Comparison of ENCODE assay signal across 23 cellular contexts in the genomic region with DNA sequence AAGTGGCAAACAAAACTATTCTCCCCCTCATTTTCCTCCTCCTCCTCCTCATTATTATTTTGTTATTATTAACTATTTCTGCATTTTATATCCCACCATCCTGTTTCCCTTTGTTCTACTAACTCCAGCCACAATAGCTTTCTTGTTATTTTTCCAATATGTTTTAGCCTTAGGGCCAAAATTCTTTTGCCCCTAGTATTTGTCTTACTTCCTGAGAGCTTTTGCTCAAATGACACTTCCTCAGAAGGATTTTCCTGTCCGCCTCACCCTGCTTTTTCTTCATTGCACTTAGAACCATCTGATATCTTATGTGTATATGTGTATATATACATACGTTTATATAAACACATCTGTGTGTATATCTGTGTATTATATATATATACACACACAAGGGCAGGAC.
"Had no signal": no experiment of that assay in that cellular context is flagged by ENCODE, and none has a peak within 500 bp of the region (broad histone marks: within the 10 kb centered on the region; RNA-seq: fewer than 3 reads in every experiment).

No MANE protein-coding gene starts in this region.

- H3K4me2 ChIP-seq: neural progenitor cell had no signal

- H3K27ac Mint-ChIP-seq: activated naive CD4-positive, alpha-beta T cell treated with anti-CD3 and anti-CD28 coated beads for 36 hours; activated naive CD8-positive, alpha-beta T cell treated with anti-CD3 and anti-CD28 coated beads, Interleukin-2, amount 10 ng/mL, durations not matched to agents 7 days and 5 days; mesothelial cell of epicardium; naive thymus-derived CD8-positive, alpha-beta T cell; neural progenitor cell; stimulated activated effector memory CD8-positive, alpha-beta T cell treated with anti-CD3 and anti-CD28 coated beads, Interleukin-12 subunit alpha, Interleukin-12 subunit beta, amount 100 ng/mL, for 72 hours; T-helper 1 cell treated with Interleukin-12 subunit alpha and Interleukin-12 subunit beta and Interleukin-4 antibody, amounts not matched to agents 30 μg/mL and 1 μg/mL, for 36 hours; WTC11 had no signal

- H3K4me3 Mint-ChIP-seq: activated naive CD4-positive, alpha-beta T cell treated with anti-CD3 and anti-CD28 coated beads for 36 hours; activated naive CD8-positive, alpha-beta T cell treated with anti-CD3 and anti-CD28 coated beads, Interleukin-2, amount 10 ng/mL, durations not matched to agents 7 days and 5 days; mesothelial cell of epicardium; naive thymus-derived CD8-positive, alpha-beta T cell; neural progenitor cell; stimulated activated effector memory CD8-positive, alpha-beta T cell treated with anti-CD3 and anti-CD28 coated beads, Interleukin-12 subunit alpha, Interleukin-12 subunit beta, amount 100 ng/mL, for 72 hours; stimulated activated naive CD8-positive, alpha-beta T cell treated with anti-CD3 and anti-CD28 coated beads, Interleukin-15, amount 100 ng/mL, for 72 hours; T-helper 1 cell treated with Interleukin-12 subunit alpha and Interleukin-12 subunit beta and Interleukin-4 antibody, amounts not matched to agents 30 μg/mL and 1 μg/mL, for 36 hours; WTC11 had no signal

- H3K27ac ChIP-seq: esophagus muscularis mucosa, gastroesophageal sphincter, neural progenitor cell, tibial nerve had no signal

- DNase-seq: activated CD4-positive, alpha-beta T cell treated with anti-CD3 and anti-CD28 coated beads, Interleukin-2, amount 50 U/mL, for 4 hours; activated CD8-positive, alpha-beta memory T cell treated with anti-CD3 and anti-CD28 coated beads, Interleukin-2, amount 50 U/mL, for 48 hours; activated naive CD4-positive, alpha-beta T cell treated with anti-CD3 and anti-CD28 coated beads for 36 hours; activated naive CD8-positive, alpha-beta T cell treated with anti-CD3 and anti-CD28 coated beads, Interleukin-2, amount 10 ng/mL, durations not matched to agents 7 days and 5 days; activated T-cell treated with anti-CD3 and anti-CD28 coated beads, Interleukin-2, amount 50 U/mL, for 48 hours; amniotic stem cell; effector CD4-positive, alpha-beta T cell; kidney; naive thymus-derived CD8-positive, alpha-beta T cell; posterior cingulate gyrus; small intestine; stimulated activated CD4-positive, alpha-beta T cell treated with anti-CD3 and anti-CD28 coated beads, Interleukin-2, amount 100 ng/mL, for 24 hours; stimulated activated naive CD8-positive, alpha-beta T cell treated with anti-CD3 and anti-CD28 coated beads, Interleukin-15, amount 100 ng/mL, for 72 hours; T1000 had no signal

- H3K9ac ChIP-seq: neural progenitor cell had no signal

- H3K4me3 ChIP-seq: esophagus muscularis mucosa, gastroesophageal sphincter, neural progenitor cell, tibial nerve had no signal

- H3K27me3 Mint-ChIP-seq: stimulated activated naive CD8-positive, alpha-beta T cell treated with anti-CD3 and anti-CD28 coated beads, Interleukin-15, amount 100 ng/mL, for 72 hours had no signal

- H3K27me3 ChIP-seq: esophagus muscularis mucosa, gastroesophageal sphincter, neural progenitor cell, tibial nerve had no signal

- H3K9me3 ChIP-seq: gastroesophageal sphincter had no signal

- H3K36me3 Mint-ChIP-seq: activated naive CD8-positive, alpha-beta T cell treated with anti-CD3 and anti-CD28 coated beads, Interleukin-2, amount 10 ng/mL, durations not matched to agents 7 days and 5 days; mesothelial cell of epicardium; stimulated activated effector memory CD8-positive, alpha-beta T cell treated with anti-CD3 and anti-CD28 coated beads, Interleukin-12 subunit alpha, Interleukin-12 subunit beta, amount 100 ng/mL, for 72 hours had no signal

- ATAC-seq: gastroesophageal sphincter; naive thymus-derived CD8-positive, alpha-beta T cell; sciatic nerve; stimulated activated effector memory CD8-positive, alpha-beta T cell treated with anti-CD3 and anti-CD28 coated beads, Interleukin-12 subunit alpha, Interleukin-12 subunit beta, amount 100 ng/mL, for 72 hours; stimulated activated naive CD8-positive, alpha-beta T cell treated with anti-CD3 and anti-CD28 coated beads, Interleukin-15, amount 100 ng/mL, for 72 hours; WTC11 had no signal

- H3K36me3 ChIP-seq: esophagus muscularis mucosa, gastroesophageal sphincter, neural progenitor cell had no signal

- H2AFZ ChIP-seq: neural progenitor cell had no signal

- H3K4me1 ChIP-seq: tibial nerve had no signal

- H3K9me3 Mint-ChIP-seq: activated naive CD4-positive, alpha-beta T cell treated with anti-CD3 and anti-CD28 coated beads for 36 hours; stimulated activated effector memory CD8-positive, alpha-beta T cell treated with anti-CD3 and anti-CD28 coated beads, Interleukin-12 subunit alpha, Interleukin-12 subunit beta, amount 100 ng/mL, for 72 hours had no signal

- H3K4me1 Mint-ChIP-seq: mesothelial cell of epicardium; stimulated activated effector memory CD8-positive, alpha-beta T cell treated with anti-CD3 and anti-CD28 coated beads, Interleukin-12 subunit alpha, Interleukin-12 subunit beta, amount 100 ng/mL, for 72 hours; stimulated activated naive CD8-positive, alpha-beta T cell treated with anti-CD3 and anti-CD28 coated beads, Interleukin-15, amount 100 ng/mL, for 72 hours had no signal
